Comparison of ENCODE assay signal across 30 cellular contexts in genomic region chr20:48640871-48641270, GRCh38.
"Had no signal": no experiment of that assay in that cellular context is flagged by ENCODE, and none has a peak within 500 bp of the region (broad histone marks: within the 10 kb centered on the region; RNA-seq: fewer than 3 reads in every experiment).

No MANE protein-coding gene starts in this region.

- H3K36me3 ChIP-seq: breast epithelium, neural progenitor cell had no signal

- H3K27me3 Mint-ChIP-seq: activated CD4-positive, alpha-beta T cell treated with anti-CD3 and anti-CD28 coated beads, Interleukin-2, amount 10 ng/mL, durations not matched to agents 24 days and 14 days; activated CD8-positive, alpha-beta T cell treated with anti-CD3 and anti-CD28 coated beads for 36 hours; activated naive CD4-positive, alpha-beta T cell treated with anti-CD3 and anti-CD28 coated beads, Interleukin-2, amount 10 ng/mL, durations not matched to agents 7 days and 5 days; naive B cell had no signal

- H3K4me3 ChIP-seq: breast epithelium, heart left ventricle, neural progenitor cell, right atrium auricular region, thoracic aorta had no signal

- H3K27ac Mint-ChIP-seq: activated CD4-positive, alpha-beta T cell treated with anti-CD3 and anti-CD28 coated beads, Interleukin-2, amount 10 ng/mL, durations not matched to agents 24 days and 14 days; activated naive CD4-positive, alpha-beta T cell treated with anti-CD3 and anti-CD28 coated beads, Interleukin-2, amount 10 ng/mL, durations not matched to agents 7 days and 5 days; mesothelial cell of epicardium; neural progenitor cell; T-helper 1 cell treated with Interleukin-12 subunit alpha and Interleukin-12 subunit beta and Interleukin-4 antibody, amounts not matched to agents 30 μg/mL and 1 μg/mL, for 36 hours had no signal

- H3K4me1 Mint-ChIP-seq: activated CD4-positive, alpha-beta T cell treated with anti-CD3 and anti-CD28 coated beads, Interleukin-2, amount 10 ng/mL, durations not matched to agents 24 days and 14 days; activated naive CD4-positive, alpha-beta T cell treated with anti-CD3 and anti-CD28 coated beads, Interleukin-2, amount 10 ng/mL, durations not matched to agents 7 days and 5 days; mesothelial cell of epicardium; neural progenitor cell had no signal

- H3K27ac ChIP-seq: breast epithelium, heart left ventricle, neural progenitor cell, right atrium auricular region, thoracic aorta, WERI-Rb-1 had no signal

- H3K9me3 Mint-ChIP-seq: activated CD4-positive, alpha-beta T cell treated with anti-CD3 and anti-CD28 coated beads, Interleukin-2, amount 10 ng/mL, durations not matched to agents 24 days and 14 days; activated CD8-positive, alpha-beta T cell treated with anti-CD3 and anti-CD28 coated beads for 36 hours; activated naive CD4-positive, alpha-beta T cell treated with anti-CD3 and anti-CD28 coated beads, Interleukin-2, amount 10 ng/mL, durations not matched to agents 7 days and 5 days; immature natural killer cell; mesothelial cell of epicardium; naive B cell; neural progenitor cell; T-helper 1 cell treated with Interleukin-12 subunit alpha and Interleukin-12 subunit beta and Interleukin-4 antibody, amounts not matched to agents 30 μg/mL and 1 μg/mL, for 36 hours had no signal

- H3K4me3 Mint-ChIP-seq: activated CD4-positive, alpha-beta T cell treated with anti-CD3 and anti-CD28 coated beads, Interleukin-2, amount 10 ng/mL, durations not matched to agents 24 days and 14 days; activated CD8-positive, alpha-beta T cell treated with anti-CD3 and anti-CD28 coated beads for 36 hours; activated naive CD4-positive, alpha-beta T cell treated with anti-CD3 and anti-CD28 coated beads, Interleukin-2, amount 10 ng/mL, durations not matched to agents 7 days and 5 days; immature natural killer cell; mesothelial cell of epicardium; naive B cell; neural progenitor cell; T-helper 1 cell treated with Interleukin-12 subunit alpha and Interleukin-12 subunit beta and Interleukin-4 antibody, amounts not matched to agents 30 μg/mL and 1 μg/mL, for 36 hours had no signal

- H3K9me3 ChIP-seq: breast epithelium, heart left ventricle, right atrium auricular region, thoracic aorta had no signal

- H3K9ac ChIP-seq: neural progenitor cell had no signal

- ATAC-seq: activated CD8-positive, alpha-beta T cell treated with anti-CD3 and anti-CD28 coated beads for 36 hours; esophagus mucosa; heart left ventricle; left colon; stimulated activated naive CD8-positive, alpha-beta T cell treated with anti-CD3 and anti-CD28 coated beads, Interleukin-15, Interleukin-2, amounts not matched to agents 100 U/mL and 50 U/mL, for 24 hours had no signal

- DNase-seq: activated CD4-positive, alpha-beta T cell treated with anti-CD3 and anti-CD28 coated beads, Interleukin-2, amount 10 ng/mL, durations not matched to agents 24 days and 14 days; activated CD4-positive, CD25-positive, alpha-beta regulatory T cell treated with anti-CD3 and anti-CD28 coated beads, Interleukin-2, amount 50 U/mL, for 72 hours; activated CD8-positive, alpha-beta T cell treated with anti-CD3 and anti-CD28 coated beads for 36 hours; activated gamma-delta T cell; activated naive CD4-positive, alpha-beta T cell treated with anti-CD3 and anti-CD28 coated beads, Interleukin-2, amount 10 ng/mL, durations not matched to agents 7 days and 5 days; amygdala; central memory CD4-positive, alpha-beta T cell; foreskin fibroblast; heart left ventricle; hypothalamus; immature natural killer cell; kidney; left colon; mammary epithelial cell; naive B cell; occipital lobe; stimulated activated CD4-positive, alpha-beta T cell treated with anti-CD3 and anti-CD28 coated beads, Interleukin-15, amount 100 ng/mL, for 24 hours; stimulated activated CD4-positive, alpha-beta T cell treated with anti-CD3 and anti-CD28 coated beads, Interleukin-2, amount 100 ng/mL, for 24 hours; stimulated activated naive CD8-positive, alpha-beta T cell treated with anti-CD3 and anti-CD28 coated beads, Interleukin-15, Interleukin-2, amounts not matched to agents 100 U/mL and 50 U/mL, for 24 hours; SW 1271; T1000; trophoblast cell; WERI-Rb-1 had no signal
